In genomic region chr3:42880601-42881451, GRCh38 we compare ENCODE assay signal across 8 cellular contexts. TPM values are rescaled to one million over a fixed set of nuclear protein-coding genes. Genes with fewer than 3 reads are reported as not detected.
DNase-seq lines count a peak whose midpoint lies in the region; ATAC-seq, FAIRE-seq and TF ChIP-seq lines count a peak whose summit lies in the region.

No MANE protein-coding gene starts in this region.

- H3K27me3 Mint-ChIP-seq in T-helper 1 cell treated with Interleukin-12 subunit alpha and Interleukin-12 subunit beta and Interleukin-4 antibody, amounts not matched to agents 30 μg/mL and 1 μg/mL, for 36 hours (ENCODE audit: low read depth): peaks cover 10% of the 10 kb centered on the region

- H3K36me3 Mint-ChIP-seq in T-helper 1 cell treated with Interleukin-12 subunit alpha and Interleukin-12 subunit beta and Interleukin-4 antibody, amounts not matched to agents 30 μg/mL and 1 μg/mL, for 36 hours (ENCODE audit: low read depth): no peaks in the 10 kb centered on the region

- ATAC-seq in HG02678 (IDR thresholded peaks at IDR 0.05; ENCODE audit: unreplicated experiment): peak; percentile 99

- peak; percentile 98 for FAIRE-seq in GM12892 (lab: Jason Lieb, UNC)

- H3K27ac Mint-ChIP-seq in T-helper 1 cell treated with Interleukin-12 subunit alpha and Interleukin-12 subunit beta and Interleukin-4 antibody, amounts not matched to agents 30 μg/mL and 1 μg/mL, for 36 hours: peak overlapping the region; percentile 76

- peaks cover 9% of the 10 kb centered on the region for H3K4me1 Mint-ChIP-seq in T-helper 1 cell treated with Interleukin-12 subunit alpha and Interleukin-12 subunit beta and Interleukin-4 antibody, amounts not matched to agents 30 μg/mL and 1 μg/mL, for 36 hours (ENCODE audit: low read depth)

- peak; percentile 93 for DNase-seq in GM12892 (ENCODE audit: insufficient read length)
- DNase-seq in NCI-H1092 treated with DMSO at 0.1 percent for 48 hours (lab: John Stamatoyannopoulos, UW): peak; percentile 70
- DNase-seq in anterior cingulate cortex (lab: John Stamatoyannopoulos, UW): peak in 56 of 58 donors; percentile 4 to 85 (median 70)
- peak; percentile 63 to 81 for DNase-seq in hippocampal formation (lab: John Stamatoyannopoulos, UW)
- DNase-seq in renal cortical epithelial cell (ENCODE audit: low read depth): peak; percentile 51
- DNase-seq in GF-D8 (lab: John Stamatoyannopoulos, UW): no peak

- peak overlapping the region; percentile 83 for H3K4me3 Mint-ChIP-seq in T-helper 1 cell treated with Interleukin-12 subunit alpha and Interleukin-12 subunit beta and Interleukin-4 antibody, amounts not matched to agents 30 μg/mL and 1 μg/mL, for 36 hours

- no peak for TF ChIP-seq POLR2A in GM12892 (IDR thresholded peaks at IDR 0.05; ENCODE audit: low read depth, low read length)

- no peaks in the 10 kb centered on the region for H3K9me3 Mint-ChIP-seq in T-helper 1 cell treated with Interleukin-12 subunit alpha and Interleukin-12 subunit beta and Interleukin-4 antibody, amounts not matched to agents 30 μg/mL and 1 μg/mL, for 36 hours

RNA-seq across cellular contexts. Expression of gene CYP8B1, which starts 5.1 kb away (rescaled TPM):
- not detected for polyA plus RNA-seq in GM12892 (2012; ENCODE audit: missing spikeins)
- 0.35 and 0.55 TPM in 2 replicates for total RNA-seq in renal cortical epithelial cell

RNA-seq across cellular contexts. Expression of gene ZNF662, which starts 25.1 kb away (rescaled TPM):
- polyA plus RNA-seq in GM12892 (2012; ENCODE audit: missing spikeins): not detected
- total RNA-seq in renal cortical epithelial cell: 1.6 and 4.9 TPM in 2 replicates
